Comparison of ENCODE assay signal across 22 cellular contexts in genomic region chr11:12026331-12027211, GRCh38. TPM values are rescaled to one million over a fixed set of nuclear protein-coding genes. Genes with fewer than 3 reads are reported as not detected.
DNase-seq lines count a peak whose midpoint lies in the region; ATAC-seq and TF ChIP-seq lines count a peak whose summit lies in the region.
"Had no signal": no experiment of that assay in that cellular context is flagged by ENCODE, and none has a peak within 500 bp of the region (broad histone marks: within the 10 kb centered on the region; RNA-seq: fewer than 3 reads in every experiment).

No MANE protein-coding gene starts in this region.

- H3K36me3 ChIP-seq in PC-3 (ENCODE audit: low read depth, low read length) = no peaks in the 10 kb centered on the region
- no peaks in the 10 kb centered on the region for H3K36me3 ChIP-seq in thyroid gland

- H3K4me3 ChIP-seq in PC-3 (ENCODE audit: low read length) (no peak overlapping the region), thyroid gland (replicated peaks in 1 of 3) (no peak overlapping the region)
- H3K4me3 ChIP-seq: GM23248 had no signal

- H3K9me2 ChIP-seq in PC-3 (replicated peaks; ENCODE audit: low read length) = no peaks in the 10 kb centered on the region

- DNase-seq in NOMO-1 treated with DMSO at 0.1 percent for 48 hours (lab: John Stamatoyannopoulos, UW; ENCODE audit: unreplicated experiment) = peak; percentile 15
- no peak for DNase-seq in NOMO-1 treated with dmso at 0.1 percent for 144 hours (lab: John Stamatoyannopoulos, UW; ENCODE audit: unreplicated experiment)
- no peak for DNase-seq in PC-3
- peak; percentile 38 to 61 for DNase-seq in thyroid gland
- no peak for DNase-seq in NCI-H226
- DNase-seq: Calu3; CD4-positive, alpha-beta memory T cell; GM23248; HCEC 1CT; NCI-H187 treated with DMSO at 0.1 percent for 48 hours; NCI-H446; NCI-H69; NK-92 treated with Interleukin-12 subunit alpha and Interleukin-12 subunit beta, amount 100 ng/mL, for 24 hours; T-helper 1 cell had no signal

- H3K27ac ChIP-seq in PC-3 (ENCODE audit: low read length) (peak overlapping the region; percentile 56), thyroid gland (no peak overlapping the region)
- H3K27ac ChIP-seq: 22Rv1, GM23248, KMS-11 had no signal

- TF ChIP-seq CTCF in PC-3 (conservative IDR thresholded peaks at IDR 0.05; ENCODE audit: low read depth, low read length) (no peak), thyroid gland (IDR thresholded peaks at IDR 0.05) (no peak)

- no peaks in the 10 kb centered on the region for H4K20me1 ChIP-seq in PC-3 (ENCODE audit: low read length)

- no TSS peak for BruUV-seq in PC-3 (replicated peaks; lab: Mats Ljungman, UMichigan)

- no peak overlapping the region for H3K4me2 ChIP-seq in PC-3 (ENCODE audit: low read length)
- H3K4me2 ChIP-seq: KMS-11 had no signal

- 77 to 80% methylated on average over 4 of the region's 4 CpGs for WGBS in thyroid gland, 2 donors

- no peak overlapping the region for H2AFZ ChIP-seq in PC-3 (ENCODE audit: low read length)
- H2AFZ ChIP-seq: GM23248 had no signal

- intact Hi-C loops in PC-3 (cut with micrococcal nuclease) = no loop called here
- intact Hi-C loops in thyroid gland (cut with DNase I) = no loop called here

- H3F3A ChIP-seq in PC-3 (ENCODE audit: low read length, unreplicated experiment) = peaks cover 4% of the 10 kb centered on the region

- H3K79me2 ChIP-seq in PC-3 (ENCODE audit: low read length) = no peaks in the 10 kb centered on the region

- no peak overlapping the region; the same call in 1 of the 2 replicates for H3K9ac ChIP-seq in PC-3 (ENCODE audit: low read length)
- H3K9ac ChIP-seq: GM23248, KMS-11 had no signal

- H3K9me3 ChIP-seq in PC-3 (ENCODE audit: low read length) (0 out of 2 replicates have a peak, but pooled peaks cover 8% of the 10 kb centered on the region), thyroid gland (no peaks in the 10 kb centered on the region)

- TF ChIP-seq POLR2A in thyroid gland (IDR thresholded peaks at IDR 0.05) = no peak

- H3K27me3 ChIP-seq in PC-3 (ENCODE audit: low read length) (no peaks in the 10 kb centered on the region), thyroid gland (no peaks in the 10 kb centered on the region)

- H3K4me1 ChIP-seq in PC-3 (ENCODE audit: insufficient read depth, low read length) (peaks cover 32% of the 10 kb centered on the region), thyroid gland (peaks cover 0 to 3% of the 10 kb centered on the region in 2 donors)

- POLR2A ChIA-PET in PC-3 (lab: Charles Lee; ENCODE audit: unreplicated experiment) = no interaction called here

- ATAC-seq in HG03457 (IDR thresholded peaks at IDR 0.05; ENCODE audit: unreplicated experiment) (peak; percentile 73), PC-3 (no peak), GM18867 (IDR thresholded peaks at IDR 0.05; ENCODE audit: unreplicated experiment) (no peak), HG03039 (IDR thresholded peaks at IDR 0.05; ENCODE audit: unreplicated experiment) (no peak)
- ATAC-seq: Right ventricle myocardium inferior, SK-N-SH treated with all-trans-retinoic acid at 6 μM for 48 hours had no signal

- CTCF ChIA-PET in PC-3 (lab: Charles Lee) = no interaction called here

RNA-seq across cellular contexts. Expression of gene DKK3, which starts 18.1 kb away (rescaled TPM):
- total RNA-seq in PC-3 (2014; rRNA removed) (0.07 and 0.35 TPM in 2 replicates), thyroid gland (10 to 100 TPM; 15.1 to 72.0 (median 27.3) TPM)
- total RNA-seq: B cell had no signal

Comparison
In these comparisons a context has a peak if more than half of its experiments do, and no peak if none do; other contexts are left out.
1. DNase-seq: peak in NOMO-1 treated with DMSO at 0.1 percent for 48 hours (single experiment) and thyroid gland (2 of 2); none in NOMO-1 treated with dmso at 0.1 percent for 144 hours (single experiment), PC-3 (single experiment) and NCI-H226 (single experiment).
2. RNA of gene DKK3, which starts 18.1 kb away (total RNA-seq): 15.1 to 72.0 TPM in thyroid gland; 0.07 to 0.35 TPM in PC-3; every median in the first group is over 10 times any median in the second.